ENCODE assay signal across 1 cellular context in genomic region chr14:76947078-76947837, GRCh38.
A peak's percentile ranks its signal among the peaks of the same experiment; 100 is the strongest.
TF ChIP-seq lines count a peak whose summit lies in the region.

No MANE protein-coding gene starts in this region.

TF ChIP-seq in GM12878, 131 proteins besides CTCF, POLR2A, EP300 and RAD21 (continued from another document):
- TF ChIP-seq NKRF (conservative IDR thresholded peaks at IDR 0.05) (peak; percentile 65), CREM (IDR thresholded peaks at IDR 0.05; ENCODE audit: low read depth) (no peak; the same call in 1 of the 2 replicates), ESRRA (IDR thresholded peaks at IDR 0.05; ENCODE audit: low read length) (no peak), CEBPB (IDR thresholded peaks at IDR 0.05; ENCODE audit: borderline replicate concordance in 1 of 2, low read depth in 2 of 2, low read length in 2 of 2) (no peak)
